1 cellular context compared by ENCODE assay signal in genomic region chr5:150700600-150701377, GRCh38.
A peak's percentile ranks its signal among the peaks of the same experiment; 100 is the strongest.
TF ChIP-seq lines count a peak whose summit lies in the region.

Gene RBM22, minus strand, starts transcription at chr5:150701062. Its CDS starts 77 bp downstream, at chr5:150700985.

TF ChIP-seq in HEK293, 187 proteins besides CTCF, POLR2A, EP300 and RAD21 (continued from another document and continues in another):
- TF ChIP-seq ZNF398 (tag by site-specific recombination; IDR thresholded peaks at IDR 0.05) (peak; percentile 75), ATF2 (tag by site-specific recombination; IDR thresholded peaks at IDR 0.05; ENCODE audit: low read depth) (peak; percentile 76), SETDB1 (IDR thresholded peaks at IDR 0.05; ENCODE audit: insufficient read length, low read length) (no peak), ZIC2 (tag by site-specific recombination; IDR thresholded peaks at IDR 0.05) (no peak), ZNF175 (tag by site-specific recombination; IDR thresholded peaks at IDR 0.05) (no peak), ZNF558 (tag by site-specific recombination; IDR thresholded peaks at IDR 0.05) (no peak), ZNF544 (tag by site-specific recombination; IDR thresholded peaks at IDR 0.05) (no peak), ZNF311 (tag by site-specific recombination; IDR thresholded peaks at IDR 0.05; ENCODE audit: borderline replicate concordance) (no peak), ZNF830 (tag by site-specific recombination; IDR thresholded peaks at IDR 0.05; ENCODE audit: low read depth) (no peak), ZNF292 (tag by site-specific recombination; IDR thresholded peaks at IDR 0.05; ENCODE audit: borderline replicate concordance, low read depth) (no peak), ZNF560 (tag by site-specific recombination; IDR thresholded peaks at IDR 0.05; ENCODE audit: borderline replicate concordance) (no peak), ZNF280D (tag by site-specific recombination; IDR thresholded peaks at IDR 0.05) (0 out of 2 replicates have a peak, but pooled peaks have one; percentile 2), ZNF670 (tag by site-specific recombination; IDR thresholded peaks at IDR 0.05; ENCODE audit: low read depth) (no peak), ZNF792 (tag by site-specific recombination; IDR thresholded peaks at IDR 0.05) (no peak), ZNF26 (tag by site-specific recombination; IDR thresholded peaks at IDR 0.05) (no peak), ZNF146 (tag by site-specific recombination; IDR thresholded peaks at IDR 0.05) (0 out of 2 replicates have a peak, but pooled peaks have one; percentile 10), ZNF776 (tag by site-specific recombination; IDR thresholded peaks at IDR 0.05; ENCODE audit: borderline replicate concordance) (no peak), ZNF529 (tag by site-specific recombination; IDR thresholded peaks at IDR 0.05; ENCODE audit: insufficient replicate concordance) (no peak), PRDM2 (tag by site-specific recombination; IDR thresholded peaks at IDR 0.05; ENCODE audit: borderline replicate concordance) (no peak), ZFP37 (tag by site-specific recombination; IDR thresholded peaks at IDR 0.05) (peak; percentile 85), SP3 (tag by site-specific recombination; IDR thresholded peaks at IDR 0.05) (peak; percentile 87), ZFP41 (tag by site-specific recombination; IDR thresholded peaks at IDR 0.05; ENCODE audit: borderline replicate concordance) (no peak), ZNF239 (tag by site-specific recombination; IDR thresholded peaks at IDR 0.05) (no peak), GLI4 (tag by site-specific recombination; IDR thresholded peaks at IDR 0.05) (no peak), ZBTB26 (tag by site-specific recombination; optimal IDR thresholded peaks at IDR 0.05) (peak; percentile 54), ZNF501 (tag by site-specific recombination; IDR thresholded peaks at IDR 0.05) (peak; percentile 93), ZBTB17 (tag by site-specific recombination; IDR thresholded peaks at IDR 0.05) (peak; percentile 89), ZNF121 (tag by site-specific recombination; IDR thresholded peaks at IDR 0.05) (no peak), ZFP69B (tag by site-specific recombination; IDR thresholded peaks at IDR 0.05) (peak; percentile 7; the same call in 1 of the 2 replicates), ZNF518A (tag by site-specific recombination; conservative IDR thresholded peaks at IDR 0.05; ENCODE audit: low read depth) (peak; percentile 85), OSR2 (tag by site-specific recombination; IDR thresholded peaks at IDR 0.05) (peak; percentile 64), ZNF629 (tag by site-specific recombination; IDR thresholded peaks at IDR 0.05) (peak; percentile 98), ZNF350 (tag by site-specific recombination; IDR thresholded peaks at IDR 0.05) (no peak), ZNF223 (tag by site-specific recombination; IDR thresholded peaks at IDR 0.05) (0 out of 2 replicates have a peak, but pooled peaks have one; percentile 15), ZNF585B (tag by site-specific recombination; IDR thresholded peaks at IDR 0.05) (no peak), MYNN (tag by site-specific recombination; IDR thresholded peaks at IDR 0.05; ENCODE audit: borderline replicate concordance) (no peak; the same call in 1 of the 2 replicates), ZNF2 (tag by site-specific recombination; IDR thresholded peaks at IDR 0.05) (peak; percentile 94), ZNF274 (IDR thresholded peaks at IDR 0.05; ENCODE audit: low read length) (no peak), ZNF274 (tag by site-specific recombination; IDR thresholded peaks at IDR 0.05; ENCODE audit: borderline replicate concordance) (no peak), SP2 (tag by site-specific recombination; IDR thresholded peaks at IDR 0.05) (peak; percentile 72), ZSCAN16 (tag by site-specific recombination; IDR thresholded peaks at IDR 0.05) (no peak), EGR2 (tag by site-specific recombination; IDR thresholded peaks at IDR 0.05; ENCODE audit: low read depth) (no peak)
